ENCODE assay signal across 1 cellular context in the genomic region with DNA sequence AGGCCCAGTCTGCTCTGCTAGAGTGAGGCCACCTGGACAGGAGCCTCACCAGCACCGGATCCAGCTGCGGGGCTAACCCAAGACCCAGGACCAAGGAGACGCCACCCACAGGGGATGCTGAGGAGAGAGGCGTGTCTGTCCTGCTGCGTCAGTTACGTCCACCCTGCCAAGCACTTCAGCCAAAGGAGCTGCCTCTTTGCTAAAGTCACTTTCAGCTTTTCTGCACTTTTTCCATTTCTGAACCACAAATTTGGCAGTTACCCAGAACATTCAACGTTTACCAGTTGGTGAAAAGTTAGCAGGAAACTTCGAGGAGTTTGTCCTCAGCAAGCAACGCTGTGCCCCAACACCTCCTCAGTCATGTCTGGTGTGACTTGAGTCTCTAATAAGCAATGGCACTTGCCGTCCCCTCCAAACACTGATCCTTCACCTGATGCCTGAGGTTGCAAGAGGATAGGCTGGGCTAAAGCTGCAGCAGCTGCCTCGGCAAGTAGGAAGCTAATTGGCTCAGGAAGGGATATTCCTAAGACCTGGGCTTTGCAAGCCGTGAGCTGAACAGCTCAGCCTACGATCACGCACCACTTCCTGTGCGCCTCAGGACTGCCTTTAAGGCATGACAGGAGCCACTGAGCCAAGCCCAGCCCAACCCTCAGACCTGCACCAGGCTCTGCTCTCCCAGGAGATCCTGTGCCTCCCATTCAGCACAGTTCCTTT.
TF ChIP-seq lines count a peak whose summit lies in the region.

No MANE protein-coding gene starts in this region.

TF ChIP-seq in HepG2, 621 proteins besides CTCF, POLR2A, EP300 and RAD21:
- TF ChIP-seq FOXO4 (CRISPR knock-in tag; conservative IDR thresholded peaks at IDR 0.05) (no peak), ZBTB38 (CRISPR knock-in tag; IDR thresholded peaks at IDR 0.05) (no peak), PHF20 (CRISPR knock-in tag; IDR thresholded peaks at IDR 0.05) (no peak), IKZF5 (CRISPR knock-in tag; IDR thresholded peaks at IDR 0.05) (no peak), SOX5 (CRISPR knock-in tag; IDR thresholded peaks at IDR 0.05; ENCODE audit: borderline replicate concordance) (no peak), ZNF704 (CRISPR knock-in tag; IDR thresholded peaks at IDR 0.05; ENCODE audit: borderline replicate concordance) (no peak), NR2F6 (IDR thresholded peaks at IDR 0.05) (no peak), NR2F6 (CRISPR knock-in tag; IDR thresholded peaks at IDR 0.05) (no peak), SUZ12 (IDR thresholded peaks at IDR 0.05; ENCODE audit: low read depth, low read length) (no peak), JUND (CRISPR knock-in tag; IDR thresholded peaks at IDR 0.05) (no peak), HOXA9 (CRISPR knock-in tag; IDR thresholded peaks at IDR 0.05; ENCODE audit: borderline replicate concordance) (no peak), STAT5B (CRISPR knock-in tag; IDR thresholded peaks at IDR 0.05) (no peak)
